ENCODE assay signal across 1 cellular context in the genomic region with DNA sequence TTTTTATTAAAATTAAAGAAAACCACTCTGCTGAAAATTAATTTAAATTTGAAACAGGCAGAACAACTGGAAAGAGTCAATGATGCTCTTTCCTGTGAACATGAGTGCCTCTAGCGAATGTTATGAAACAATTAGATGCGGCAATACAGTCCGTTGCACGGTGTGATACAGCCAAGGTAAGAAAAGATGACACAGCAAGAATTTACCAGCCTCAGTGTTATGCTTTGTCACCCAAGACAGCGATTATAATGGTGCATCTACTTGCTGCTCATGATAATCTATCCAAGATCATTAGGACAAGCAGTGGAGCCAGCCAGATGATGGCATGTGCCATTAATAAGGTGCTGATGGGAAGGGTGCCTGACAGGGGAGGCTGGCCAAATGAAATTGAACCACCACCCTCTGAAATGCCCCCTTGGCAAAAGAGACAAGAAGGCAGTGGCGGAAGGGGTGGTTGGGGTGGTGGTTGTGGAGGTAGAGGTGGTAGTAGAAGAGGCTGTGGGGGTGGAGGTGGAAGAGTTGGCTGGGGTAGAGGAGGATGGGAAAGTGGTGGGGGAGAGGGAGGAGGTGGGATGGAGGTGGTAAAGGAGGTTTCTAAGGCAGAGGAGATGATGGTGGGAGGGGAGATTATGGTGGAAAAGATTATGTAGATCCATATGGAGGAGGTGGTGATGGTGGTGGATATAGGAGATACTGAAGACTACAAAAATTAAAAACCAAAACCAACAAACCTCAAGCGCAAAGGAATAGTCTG.
TF ChIP-seq lines count a peak whose summit lies in the region.

No MANE protein-coding gene starts in this region.

TF ChIP-seq in K562, 482 proteins besides CTCF, POLR2A, EP300 and RAD21 (continues in another document):
- TF ChIP-seq HNRNPUL1 (IDR thresholded peaks at IDR 0.05; ENCODE audit: low read length) = no peak
- no peak for TF ChIP-seq ADNP (tag; IDR thresholded peaks at IDR 0.05)
- no peak for TF ChIP-seq ZNF197 (CRISPR knock-in tag; IDR thresholded peaks at IDR 0.05; ENCODE audit: low read depth)
- TF ChIP-seq MAFG (tag; conservative IDR thresholded peaks at IDR 0.05) = peak; percentile 78
- TF ChIP-seq ELF2 (CRISPR knock-in tag; IDR thresholded peaks at IDR 0.05) = no peak
- no peak for TF ChIP-seq RUNX1 (IDR thresholded peaks at IDR 0.05; ENCODE audit: low read depth)
- TF ChIP-seq MAFF (IDR thresholded peaks at IDR 0.05; ENCODE audit: low read length) = peak; percentile 71
- no peak for TF ChIP-seq TSC22D4 (tag; IDR thresholded peaks at IDR 0.05)
- no peak for TF ChIP-seq NCOR1 (IDR thresholded peaks at IDR 0.05)
- TF ChIP-seq, protein P1, sequence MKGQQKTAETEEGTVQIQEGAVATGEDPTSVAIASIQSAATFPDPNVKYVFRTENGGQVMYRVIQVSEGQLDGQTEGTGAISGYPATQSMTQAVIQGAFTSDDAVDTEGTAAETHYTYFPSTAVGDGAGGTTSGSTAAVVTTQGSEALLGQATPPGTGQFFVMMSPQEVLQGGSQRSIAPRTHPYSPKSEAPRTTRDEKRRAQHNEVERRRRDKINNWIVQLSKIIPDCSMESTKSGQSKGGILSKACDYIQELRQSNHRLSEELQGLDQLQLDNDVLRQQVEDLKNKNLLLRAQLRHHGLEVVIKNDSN (CRISPR knock-in tag; IDR thresholded peaks at IDR 0.05) = no peak
- TF ChIP-seq, protein P2, sequence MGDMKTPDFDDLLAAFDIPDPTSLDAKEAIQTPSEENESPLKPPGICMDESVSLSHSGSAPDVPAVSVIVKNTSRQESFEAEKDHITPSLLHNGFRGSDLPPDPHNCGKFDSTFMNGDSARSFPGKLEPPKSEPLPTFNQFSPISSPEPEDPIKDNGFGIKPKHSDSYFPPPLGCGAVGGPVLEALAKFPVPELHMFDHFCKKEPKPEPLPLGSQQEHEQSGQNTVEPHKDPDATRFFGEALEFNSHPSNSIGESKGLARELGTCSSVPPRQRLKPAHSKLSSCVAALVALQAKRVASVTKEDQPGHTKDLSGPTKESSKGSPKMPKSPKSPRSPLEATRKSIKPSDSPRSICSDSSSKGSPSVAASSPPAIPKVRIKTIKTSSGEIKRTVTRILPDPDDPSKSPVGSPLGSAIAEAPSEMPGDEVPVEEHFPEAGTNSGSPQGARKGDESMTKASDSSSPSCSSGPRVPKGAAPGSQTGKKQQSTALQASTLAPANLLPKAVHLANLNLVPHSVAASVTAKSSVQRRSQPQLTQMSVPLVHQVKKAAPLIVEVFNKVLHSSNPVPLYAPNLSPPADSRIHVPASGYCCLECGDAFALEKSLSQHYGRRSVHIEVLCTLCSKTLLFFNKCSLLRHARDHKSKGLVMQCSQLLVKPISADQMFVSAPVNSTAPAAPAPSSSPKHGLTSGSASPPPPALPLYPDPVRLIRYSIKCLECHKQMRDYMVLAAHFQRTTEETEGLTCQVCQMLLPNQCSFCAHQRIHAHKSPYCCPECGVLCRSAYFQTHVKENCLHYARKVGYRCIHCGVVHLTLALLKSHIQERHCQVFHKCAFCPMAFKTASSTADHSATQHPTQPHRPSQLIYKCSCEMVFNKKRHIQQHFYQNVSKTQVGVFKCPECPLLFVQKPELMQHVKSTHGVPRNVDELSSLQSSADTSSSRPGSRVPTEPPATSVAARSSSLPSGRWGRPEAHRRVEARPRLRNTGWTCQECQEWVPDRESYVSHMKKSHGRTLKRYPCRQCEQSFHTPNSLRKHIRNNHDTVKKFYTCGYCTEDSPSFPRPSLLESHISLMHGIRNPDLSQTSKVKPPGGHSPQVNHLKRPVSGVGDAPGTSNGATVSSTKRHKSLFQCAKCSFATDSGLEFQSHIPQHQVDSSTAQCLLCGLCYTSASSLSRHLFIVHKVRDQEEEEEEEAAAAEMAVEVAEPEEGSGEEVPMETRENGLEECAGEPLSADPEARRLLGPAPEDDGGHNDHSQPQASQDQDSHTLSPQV (IDR thresholded peaks at IDR 0.05) = no peak
- TF ChIP-seq C11orf30 (IDR thresholded peaks at IDR 0.05; ENCODE audit: low read depth) = peak; percentile 90
- TF ChIP-seq COPS2 (conservative IDR thresholded peaks at IDR 0.05) = no peak
- peak; percentile 59 for TF ChIP-seq MAFK (IDR thresholded peaks at IDR 0.05; ENCODE audit: low read length)
- TF ChIP-seq, protein P3, sequence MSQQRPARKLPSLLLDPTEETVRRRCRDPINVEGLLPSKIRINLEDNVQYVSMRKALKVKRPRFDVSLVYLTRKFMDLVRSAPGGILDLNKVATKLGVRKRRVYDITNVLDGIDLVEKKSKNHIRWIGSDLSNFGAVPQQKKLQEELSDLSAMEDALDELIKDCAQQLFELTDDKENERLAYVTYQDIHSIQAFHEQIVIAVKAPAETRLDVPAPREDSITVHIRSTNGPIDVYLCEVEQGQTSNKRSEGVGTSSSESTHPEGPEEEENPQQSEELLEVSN (IDR thresholded peaks at IDR 0.05; ENCODE audit: borderline replicate concordance in 1 of 2, extremely low read depth in 1 of 2, insufficient read depth in 1 of 2, insufficient read length in 1 of 2, low read depth in 1 of 2, low read length in 1 of 2, poor library complexity in 1 of 2, severe bottlenecking in 1 of 2) = no peak
- 0 out of 2 replicates have a peak, but pooled peaks have one; percentile 8 for TF ChIP-seq ARID1B (IDR thresholded peaks at IDR 0.05)
- no peak for TF ChIP-seq NFIX (CRISPR knock-in tag; IDR thresholded peaks at IDR 0.05; ENCODE audit: low read depth)
- TF ChIP-seq, protein P4, sequence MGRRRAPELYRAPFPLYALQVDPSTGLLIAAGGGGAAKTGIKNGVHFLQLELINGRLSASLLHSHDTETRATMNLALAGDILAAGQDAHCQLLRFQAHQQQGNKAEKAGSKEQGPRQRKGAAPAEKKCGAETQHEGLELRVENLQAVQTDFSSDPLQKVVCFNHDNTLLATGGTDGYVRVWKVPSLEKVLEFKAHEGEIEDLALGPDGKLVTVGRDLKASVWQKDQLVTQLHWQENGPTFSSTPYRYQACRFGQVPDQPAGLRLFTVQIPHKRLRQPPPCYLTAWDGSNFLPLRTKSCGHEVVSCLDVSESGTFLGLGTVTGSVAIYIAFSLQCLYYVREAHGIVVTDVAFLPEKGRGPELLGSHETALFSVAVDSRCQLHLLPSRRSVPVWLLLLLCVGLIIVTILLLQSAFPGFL (CRISPR knock-in tag; IDR thresholded peaks at IDR 0.05) = no peak
- peak; percentile 97 for TF ChIP-seq ZNF316 (IDR thresholded peaks at IDR 0.05)
- 0 out of 2 replicates have a peak, but pooled peaks have one; percentile 33 for TF ChIP-seq EHMT2 (IDR thresholded peaks at IDR 0.05)
- no peak for TF ChIP-seq PCBP1 (IDR thresholded peaks at IDR 0.05; ENCODE audit: low read depth, low read length, poor library complexity, severe bottlenecking)
- TF ChIP-seq KDM5B (IDR thresholded peaks at IDR 0.05; ENCODE audit: insufficient replicate concordance, low read depth, low read length) = no peak
- no peak for TF ChIP-seq CAMTA2 (CRISPR knock-in tag; conservative IDR thresholded peaks at IDR 0.05)
- peak; percentile 36; the same call in 1 of the 2 replicates for TF ChIP-seq BACH1 (tag; IDR thresholded peaks at IDR 0.05)
- no peak for TF ChIP-seq HNRNPL (IDR thresholded peaks at IDR 0.05; ENCODE audit: low read depth, low read length)
- TF ChIP-seq NFE2 (IDR thresholded peaks at IDR 0.05; ENCODE audit: low read depth) = peak; percentile 67
- no peak for TF ChIP-seq PHF20 (IDR thresholded peaks at IDR 0.05; ENCODE audit: partially characterized antibody)
- no peak for TF ChIP-seq ZNF583 (CRISPR knock-in tag; IDR thresholded peaks at IDR 0.05)
- no peak for TF ChIP-seq MTA2 (IDR thresholded peaks at IDR 0.05; ENCODE audit: low read depth)
- no peak for TF ChIP-seq POLR2G (IDR thresholded peaks at IDR 0.05; ENCODE audit: low read depth, low read length)
- no peak for TF ChIP-seq ZNF133 (CRISPR knock-in tag; IDR thresholded peaks at IDR 0.05)
- TF ChIP-seq, protein P5, sequence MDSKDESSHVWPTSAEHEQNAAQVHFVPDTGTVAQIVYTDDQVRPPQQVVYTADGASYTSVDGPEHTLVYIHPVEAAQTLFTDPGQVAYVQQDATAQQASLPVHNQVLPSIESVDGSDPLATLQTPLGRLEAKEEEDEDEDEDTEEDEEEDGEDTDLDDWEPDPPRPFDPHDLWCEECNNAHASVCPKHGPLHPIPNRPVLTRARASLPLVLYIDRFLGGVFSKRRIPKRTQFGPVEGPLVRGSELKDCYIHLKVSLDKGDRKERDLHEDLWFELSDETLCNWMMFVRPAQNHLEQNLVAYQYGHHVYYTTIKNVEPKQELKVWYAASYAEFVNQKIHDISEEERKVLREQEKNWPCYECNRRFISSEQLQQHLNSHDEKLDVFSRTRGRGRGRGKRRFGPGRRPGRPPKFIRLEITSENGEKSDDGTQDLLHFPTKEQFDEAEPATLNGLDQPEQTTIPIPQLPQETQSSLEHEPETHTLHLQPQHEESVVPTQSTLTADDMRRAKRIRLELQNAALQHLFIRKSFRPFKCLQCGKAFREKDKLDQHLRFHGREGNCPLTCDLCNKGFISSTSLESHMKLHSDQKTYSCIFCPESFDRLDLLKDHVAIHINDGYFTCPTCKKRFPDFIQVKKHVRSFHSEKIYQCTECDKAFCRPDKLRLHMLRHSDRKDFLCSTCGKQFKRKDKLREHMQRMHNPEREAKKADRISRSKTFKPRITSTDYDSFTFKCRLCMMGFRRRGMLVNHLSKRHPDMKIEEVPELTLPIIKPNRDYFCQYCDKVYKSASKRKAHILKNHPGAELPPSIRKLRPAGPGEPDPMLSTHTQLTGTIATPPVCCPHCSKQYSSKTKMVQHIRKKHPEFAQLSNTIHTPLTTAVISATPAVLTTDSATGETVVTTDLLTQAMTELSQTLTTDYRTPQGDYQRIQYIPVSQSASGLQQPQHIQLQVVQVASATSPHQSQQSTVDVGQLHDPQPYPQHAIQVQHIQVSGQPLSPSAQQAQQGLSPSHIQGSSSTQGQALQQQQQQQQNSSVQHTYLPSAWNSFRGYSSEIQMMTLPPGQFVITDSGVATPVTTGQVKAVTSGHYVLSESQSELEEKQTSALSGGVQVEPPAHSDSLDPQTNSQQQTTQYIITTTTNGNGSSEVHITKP (IDR thresholded peaks at IDR 0.05; ENCODE audit: partially characterized antibody) = peak; percentile 39
- no peak for TF ChIP-seq ZBTB8A (IDR thresholded peaks at IDR 0.05; ENCODE audit: partially characterized antibody)
- TF ChIP-seq DIDO1 (tag; IDR thresholded peaks at IDR 0.05; ENCODE audit: low read depth) = no peak
- no peak for TF ChIP-seq HDAC6 (IDR thresholded peaks at IDR 0.05; ENCODE audit: low read depth, low read length)
- no peak for TF ChIP-seq SMAD2 (IDR thresholded peaks at IDR 0.05; ENCODE audit: low read depth, low read length)
- TF ChIP-seq HDAC8 (tag; IDR thresholded peaks at IDR 0.05) = no peak
- TF ChIP-seq, protein P6, sequence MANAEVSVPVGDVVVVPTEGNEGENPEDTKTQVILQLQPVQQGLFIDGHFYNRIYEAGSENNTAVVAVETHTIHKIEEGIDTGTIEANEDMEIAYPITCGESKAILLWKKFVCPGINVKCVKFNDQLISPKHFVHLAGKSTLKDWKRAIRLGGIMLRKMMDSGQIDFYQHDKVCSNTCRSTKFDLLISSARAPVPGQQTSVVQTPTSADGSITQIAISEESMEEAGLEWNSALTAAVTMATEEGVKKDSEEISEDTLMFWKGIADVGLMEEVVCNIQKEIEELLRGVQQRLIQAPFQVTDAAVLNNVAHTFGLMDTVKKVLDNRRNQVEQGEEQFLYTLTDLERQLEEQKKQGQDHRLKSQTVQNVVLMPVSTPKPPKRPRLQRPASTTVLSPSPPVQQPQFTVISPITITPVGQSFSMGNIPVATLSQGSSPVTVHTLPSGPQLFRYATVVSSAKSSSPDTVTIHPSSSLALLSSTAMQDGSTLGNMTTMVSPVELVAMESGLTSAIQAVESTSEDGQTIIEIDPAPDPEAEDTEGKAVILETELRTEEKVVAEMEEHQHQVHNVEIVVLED (CRISPR knock-in tag; IDR thresholded peaks at IDR 0.05) = no peak
- TF ChIP-seq ZNF212 (CRISPR knock-in tag; IDR thresholded peaks at IDR 0.05) = no peak
- TF ChIP-seq HIVEP1 (CRISPR knock-in tag; IDR thresholded peaks at IDR 0.05) = no peak
- no peak for TF ChIP-seq U2AF1 (optimal IDR thresholded peaks at IDR 0.05; ENCODE audit: low read depth, low read length)
- no peak for TF ChIP-seq MCM3 (IDR thresholded peaks at IDR 0.05)
- TF ChIP-seq, protein P7, sequence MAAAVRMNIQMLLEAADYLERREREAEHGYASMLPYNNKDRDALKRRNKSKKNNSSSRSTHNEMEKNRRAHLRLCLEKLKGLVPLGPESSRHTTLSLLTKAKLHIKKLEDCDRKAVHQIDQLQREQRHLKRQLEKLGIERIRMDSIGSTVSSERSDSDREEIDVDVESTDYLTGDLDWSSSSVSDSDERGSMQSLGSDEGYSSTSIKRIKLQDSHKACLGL (CRISPR knock-in tag; IDR thresholded peaks at IDR 0.05; ENCODE audit: borderline replicate concordance, poor library complexity, severe bottlenecking) = no peak
- no peak for TF ChIP-seq CCNT2 (IDR thresholded peaks at IDR 0.05; ENCODE audit: borderline replicate concordance, extremely low read depth, insufficient read length, low read depth, low read length)
- no peak for TF ChIP-seq ILF3 (IDR thresholded peaks at IDR 0.05; ENCODE audit: borderline replicate concordance)
- TF ChIP-seq SUPT5H (IDR thresholded peaks at IDR 0.05) = no peak
- TF ChIP-seq HDAC1 (IDR thresholded peaks at IDR 0.05) = 0 out of 4 replicates have a peak, but pooled peaks of 1 of the 2 experiments have one; percentile 12
- no peak for TF ChIP-seq SMARCB1 (IDR thresholded peaks at IDR 0.05; ENCODE audit: insufficient read length, low read depth)
- TF ChIP-seq PRMT5 (CRISPR knock-in tag; IDR thresholded peaks at IDR 0.05) = no peak
- TF ChIP-seq, protein P8, sequence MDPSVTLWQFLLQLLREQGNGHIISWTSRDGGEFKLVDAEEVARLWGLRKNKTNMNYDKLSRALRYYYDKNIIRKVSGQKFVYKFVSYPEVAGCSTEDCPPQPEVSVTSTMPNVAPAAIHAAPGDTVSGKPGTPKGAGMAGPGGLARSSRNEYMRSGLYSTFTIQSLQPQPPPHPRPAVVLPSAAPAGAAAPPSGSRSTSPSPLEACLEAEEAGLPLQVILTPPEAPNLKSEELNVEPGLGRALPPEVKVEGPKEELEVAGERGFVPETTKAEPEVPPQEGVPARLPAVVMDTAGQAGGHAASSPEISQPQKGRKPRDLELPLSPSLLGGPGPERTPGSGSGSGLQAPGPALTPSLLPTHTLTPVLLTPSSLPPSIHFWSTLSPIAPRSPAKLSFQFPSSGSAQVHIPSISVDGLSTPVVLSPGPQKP (CRISPR knock-in tag; IDR thresholded peaks at IDR 0.05) = no peak
- TF ChIP-seq HLTF (IDR thresholded peaks at IDR 0.05) = 0 out of 2 replicates have a peak, but pooled peaks have one; percentile 30
- no peak for TF ChIP-seq ESRRB (CRISPR knock-in tag; IDR thresholded peaks at IDR 0.05; ENCODE audit: borderline replicate concordance)
- TF ChIP-seq KLF6 (CRISPR knock-in tag; IDR thresholded peaks at IDR 0.05; ENCODE audit: borderline replicate concordance) = no peak
- no peak for TF ChIP-seq ZNF764 (CRISPR knock-in tag; IDR thresholded peaks at IDR 0.05; ENCODE audit: low read depth)
- TF ChIP-seq, protein P9, sequence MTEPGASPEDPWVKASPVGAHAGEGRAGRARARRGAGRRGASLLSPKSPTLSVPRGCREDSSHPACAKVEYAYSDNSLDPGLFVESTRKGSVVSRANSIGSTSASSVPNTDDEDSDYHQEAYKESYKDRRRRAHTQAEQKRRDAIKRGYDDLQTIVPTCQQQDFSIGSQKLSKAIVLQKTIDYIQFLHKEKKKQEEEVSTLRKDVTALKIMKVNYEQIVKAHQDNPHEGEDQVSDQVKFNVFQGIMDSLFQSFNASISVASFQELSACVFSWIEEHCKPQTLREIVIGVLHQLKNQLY (CRISPR knock-in tag; conservative IDR thresholded peaks at IDR 0.05) = no peak
- no peak for TF ChIP-seq MIER1 (IDR thresholded peaks at IDR 0.05; ENCODE audit: low read depth)
- TF ChIP-seq MCM5 (IDR thresholded peaks at IDR 0.05; ENCODE audit: low read depth) = no peak
